ENCODE assay signal across 12 cellular contexts in the genomic region with DNA sequence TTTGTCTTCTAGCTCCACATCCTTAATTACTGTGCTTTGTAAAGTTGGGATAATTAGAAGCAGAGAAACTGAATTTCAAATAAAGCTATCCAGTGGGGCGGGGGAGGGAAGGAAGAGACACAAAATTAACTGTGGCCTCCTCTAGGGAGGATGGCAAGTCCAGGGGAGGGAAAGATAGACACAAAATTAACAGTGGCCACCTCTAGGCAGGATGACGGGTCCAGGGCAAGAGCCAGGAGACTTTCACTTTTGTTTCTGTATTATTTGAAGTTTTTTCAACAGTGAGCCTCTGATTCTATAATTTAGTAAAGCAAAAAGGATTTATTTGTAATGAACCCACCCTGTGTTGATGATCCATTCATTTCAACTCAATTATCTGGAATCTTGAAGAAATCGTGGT.
DNase-seq lines count a peak whose midpoint lies in the region; ATAC-seq and TF ChIP-seq lines count a peak whose summit lies in the region.
"Had no signal": no experiment of that assay in that cellular context is flagged by ENCODE, and none has a peak within 500 bp of the region (broad histone marks: within the 10 kb centered on the region; RNA-seq: fewer than 3 reads in every experiment).

No MANE protein-coding gene starts in this region.

- intact Hi-C loops in right cardiac atrium (cut with DNase I), result no loop called here
- intact Hi-C loops in Right ventricle myocardium inferior (cut with DNase I), result no loop called here
- intact Hi-C loops in vagina (cut with DNase I), result no loop called here

- peak overlapping the region; percentile 83 for H3K4me3 Mint-ChIP-seq in activated naive CD8-positive, alpha-beta T cell treated with anti-CD3 and anti-CD28 coated beads, Interleukin-2, amount 10 ng/mL, durations not matched to agents 7 days and 5 days
- H3K4me3 Mint-ChIP-seq in mesothelial cell of epicardium (peak overlapping the region; percentile 20), progenitor cell of endocrine pancreas (ENCODE audit: low read depth) (no peak overlapping the region)

- no peaks in the 10 kb centered on the region for H3K36me3 Mint-ChIP-seq in activated naive CD8-positive, alpha-beta T cell treated with anti-CD3 and anti-CD28 coated beads, Interleukin-2, amount 10 ng/mL, durations not matched to agents 7 days and 5 days
- no peaks in the 10 kb centered on the region for H3K36me3 Mint-ChIP-seq in mesothelial cell of epicardium
- no peaks in the 10 kb centered on the region for H3K36me3 Mint-ChIP-seq in progenitor cell of endocrine pancreas (ENCODE audit: insufficient read depth)

- DNase-seq in right cardiac atrium (no peak), Right ventricle myocardium inferior (ENCODE audit: missing footprints) (no peak), mesothelial cell of epicardium (ENCODE audit: low spot score in 2 of 2, unreplicated experiment in 2 of 2) (no peak), vagina (ENCODE audit: extremely low spot score in 2 of 2) (no peak), foreskin keratinocyte (no peak), progenitor cell of endocrine pancreas (ENCODE audit: low spot score, unreplicated experiment) (no peak)
- DNase-seq in activated naive CD8-positive, alpha-beta T cell treated with anti-CD3 and anti-CD28 coated beads, Interleukin-2, amount 10 ng/mL, durations not matched to agents 7 days and 5 days, result no peak
- DNase-seq: SHP77 treated with DMSO at 0.1 percent for 48 hours had no signal

- H3K27me3 Mint-ChIP-seq in activated naive CD8-positive, alpha-beta T cell treated with anti-CD3 and anti-CD28 coated beads, Interleukin-2, amount 10 ng/mL, durations not matched to agents 7 days and 5 days, result peaks cover 11% of the 10 kb centered on the region
- H3K27me3 Mint-ChIP-seq in mesothelial cell of epicardium (ENCODE audit: low read depth) (peaks cover 56% of the 10 kb centered on the region), progenitor cell of endocrine pancreas (peaks cover 59% of the 10 kb centered on the region)

- H3K36me3 ChIP-seq in vagina, result no peaks in the 10 kb centered on the region

- POLR2A ChIA-PET in activated naive CD8-positive, alpha-beta T cell treated with anti-CD3 and anti-CD28 coated beads, Interleukin-2, amount 10 ng/mL, durations not matched to agents 7 days and 5 days (lab: Charles Lee), result interaction anchor here (0.6 kb wide), 1 partner anchor 15 kb away, joined by 5 read pairs; no protein-coding TSS in a partner anchor

- H3K9me3 ChIP-seq in right cardiac atrium (ENCODE audit: control insufficient read depth, low read length), result no peaks in the 10 kb centered on the region
- H3K9me3 ChIP-seq in vagina, result no peaks in the 10 kb centered on the region

- H3K27ac ChIP-seq in right cardiac atrium (ENCODE audit: low read length) (no peak overlapping the region), vagina (no peak overlapping the region), foreskin keratinocyte (no peak overlapping the region)
- H3K27ac ChIP-seq: parathyroid adenoma had no signal

- TF ChIP-seq POLR2A in vagina (IDR thresholded peaks at IDR 0.05), result no peak

- no peaks in the 10 kb centered on the region for H3K4me1 ChIP-seq in right cardiac atrium (ENCODE audit: control insufficient read depth, insufficient read depth, low read length)
- peaks cover 7% of the 10 kb centered on the region for H3K4me1 ChIP-seq in vagina
- H3K4me1 ChIP-seq in foreskin keratinocyte, result no peaks in the 10 kb centered on the region
- H3K4me1 ChIP-seq: Caco-2, parathyroid adenoma had no signal

- no peaks in the 10 kb centered on the region for H3K27me3 ChIP-seq in right cardiac atrium (ENCODE audit: control insufficient read depth, insufficient read depth)
- H3K27me3 ChIP-seq in vagina, result no peaks in the 10 kb centered on the region
- H3K27me3 ChIP-seq in foreskin keratinocyte, result no peaks in the 10 kb centered on the region

- ATAC-seq in right cardiac atrium, result no peak
- ATAC-seq in Right ventricle myocardium inferior, result no peak
- peak; percentile 63 for ATAC-seq in activated naive CD8-positive, alpha-beta T cell treated with anti-CD3 and anti-CD28 coated beads, Interleukin-2, amount 10 ng/mL, durations not matched to agents 7 days and 5 days (ENCODE audit: low read depth)
- no peak for ATAC-seq in HG03520 (IDR thresholded peaks at IDR 0.05; ENCODE audit: unreplicated experiment)
- no peak for ATAC-seq in foreskin keratinocyte
- ATAC-seq: K562 had no signal

- H3K27ac Mint-ChIP-seq in activated naive CD8-positive, alpha-beta T cell treated with anti-CD3 and anti-CD28 coated beads, Interleukin-2, amount 10 ng/mL, durations not matched to agents 7 days and 5 days, result peak overlapping the region; percentile 47
- no peak overlapping the region for H3K27ac Mint-ChIP-seq in mesothelial cell of epicardium
- H3K27ac Mint-ChIP-seq in progenitor cell of endocrine pancreas, result no peak overlapping the region

- H3K4me3 ChIP-seq in right cardiac atrium (ENCODE audit: low read length) (peak overlapping the region; percentile 10), vagina (peak overlapping the region; percentile 4 to 30)
- H3K4me3 ChIP-seq: K562 had no signal

- 58% methylated on average over 3 of the region's 3 CpGs for WGBS in right cardiac atrium

- H3K9me3 Mint-ChIP-seq in activated naive CD8-positive, alpha-beta T cell treated with anti-CD3 and anti-CD28 coated beads, Interleukin-2, amount 10 ng/mL, durations not matched to agents 7 days and 5 days, result no peaks in the 10 kb centered on the region
- H3K9me3 Mint-ChIP-seq in mesothelial cell of epicardium (no peaks in the 10 kb centered on the region), progenitor cell of endocrine pancreas (ENCODE audit: low read depth) (no peaks in the 10 kb centered on the region)

- H3K4me1 Mint-ChIP-seq in activated naive CD8-positive, alpha-beta T cell treated with anti-CD3 and anti-CD28 coated beads, Interleukin-2, amount 10 ng/mL, durations not matched to agents 7 days and 5 days, result peaks cover 5% of the 10 kb centered on the region
- peaks cover 6% of the 10 kb centered on the region for H3K4me1 Mint-ChIP-seq in mesothelial cell of epicardium
- H3K4me1 Mint-ChIP-seq in progenitor cell of endocrine pancreas (ENCODE audit: low read depth), result no peaks in the 10 kb centered on the region

- TF ChIP-seq CTCF in mesothelial cell of epicardium (IDR thresholded peaks at IDR 0.05; ENCODE audit: unreplicated experiment) (no peak), vagina (IDR thresholded peaks at IDR 0.05) (no peak), foreskin keratinocyte (conservative IDR thresholded peaks at IDR 0.05) (no peak), progenitor cell of endocrine pancreas (IDR thresholded peaks at IDR 0.05; ENCODE audit: unreplicated experiment) (no peak)
